In genomic region chr10:77639756-77640155, GRCh38 we compare ENCODE assay signal across 27 cellular contexts. TPM values are rescaled to one million over a fixed set of nuclear protein-coding genes. Genes with fewer than 3 reads are reported as not detected.
"Had no signal": no experiment of that assay in that cellular context is flagged by ENCODE, and none has a peak within 500 bp of the region (broad histone marks: within the 10 kb centered on the region; RNA-seq: fewer than 3 reads in every experiment).

No MANE protein-coding gene starts in this region.

- H3K36me3 Mint-ChIP-seq: activated naive CD8-positive, alpha-beta T cell treated with anti-CD3 and anti-CD28 coated beads, Interleukin-2, amount 10 ng/mL, durations not matched to agents 7 days and 5 days; naive thymus-derived CD4-positive, alpha-beta T cell had no signal

- H3K4me3 Mint-ChIP-seq: activated naive CD8-positive, alpha-beta T cell treated with anti-CD3 and anti-CD28 coated beads, Interleukin-2, amount 10 ng/mL, durations not matched to agents 7 days and 5 days; activated T-cell treated with anti-CD3 and anti-CD28 coated beads, Interleukin-2, amount 50 U/mL, for 4 hours; stimulated activated naive CD8-positive, alpha-beta T cell treated with anti-CD3 and anti-CD28 coated beads, Interleukin-15, Interleukin-2, amounts not matched to agents 100 ng/mL and 50 ng/mL, for 24 hours had no signal

- DNase-seq: activated CD4-positive, alpha-beta T cell treated with anti-CD3 and anti-CD28 coated beads for 4 hours; activated CD4-positive, alpha-beta T cell treated with anti-CD3 and anti-CD28 coated beads, Interleukin-2, amount 50 U/mL, for 48 hours; activated CD4-positive, CD25-positive, alpha-beta regulatory T cell; activated CD8-positive, alpha-beta memory T cell treated with anti-CD3 and anti-CD28 coated beads, Interleukin-2, amount 50 U/mL, for 48 hours; activated naive CD4-positive, alpha-beta T cell treated with Interleukin-2 at 50 U/mL for 16 hours; activated naive CD8-positive, alpha-beta T cell treated with anti-CD3 and anti-CD28 coated beads, Interleukin-2, amount 10 ng/mL, durations not matched to agents 7 days and 5 days; activated T-cell treated with anti-CD3 and anti-CD28 coated beads, Interleukin-2, amount 50 U/mL, for 4 hours; brain microvascular endothelial cell; caudate nucleus; dermis blood vessel endothelial cell; effector CD8-positive, alpha-beta T cell; erythroblast; foreskin keratinocyte; kidney glomerular epithelial cell; left lung; naive thymus-derived CD4-positive, alpha-beta T cell; pancreas; psoas muscle; stimulated activated CD4-positive, alpha-beta T cell treated with anti-CD3 and anti-CD28 coated beads, Interleukin-4, amount 100 ng/mL, for 4 hours; substantia nigra; SW 1271; T-helper 17 cell; transverse colon had no signal

- H3K27ac Mint-ChIP-seq: activated naive CD8-positive, alpha-beta T cell treated with anti-CD3 and anti-CD28 coated beads, Interleukin-2, amount 10 ng/mL, durations not matched to agents 7 days and 5 days; naive thymus-derived CD4-positive, alpha-beta T cell; stimulated activated naive CD8-positive, alpha-beta T cell treated with anti-CD3 and anti-CD28 coated beads, Interleukin-15, Interleukin-2, amounts not matched to agents 100 ng/mL and 50 ng/mL, for 24 hours; T-helper 17 cell had no signal

- H3K9me3 Mint-ChIP-seq: activated naive CD8-positive, alpha-beta T cell treated with anti-CD3 and anti-CD28 coated beads, Interleukin-2, amount 10 ng/mL, durations not matched to agents 7 days and 5 days; activated T-cell treated with anti-CD3 and anti-CD28 coated beads, Interleukin-2, amount 50 U/mL, for 4 hours; stimulated activated naive CD8-positive, alpha-beta T cell treated with anti-CD3 and anti-CD28 coated beads, Interleukin-15, Interleukin-2, amounts not matched to agents 100 ng/mL and 50 ng/mL, for 24 hours had no signal

- H3K27ac ChIP-seq: brain microvascular endothelial cell, foreskin keratinocyte, left lung, neutrophil, pancreas, psoas muscle, right atrium auricular region had no signal

- ATAC-seq: activated T-cell treated with anti-CD3 and anti-CD28 coated beads, Interleukin-2, amount 50 U/mL, for 4 hours; foreskin keratinocyte; left lung; naive thymus-derived CD4-positive, alpha-beta T cell; pancreas; psoas muscle; T-helper 17 cell had no signal

- H3K27me3 ChIP-seq: brain microvascular endothelial cell, pancreas had no signal

- H3K9me3 ChIP-seq: left lung, neutrophil, pancreas, psoas muscle, right atrium auricular region, transverse colon had no signal

RNA-seq across cellular contexts. Expression of gene KCNMA1, which starts 2.1 kb away (rescaled TPM):
- total RNA-seq: activated CD8-positive, alpha-beta memory T cell treated with anti-CD3 and anti-CD28 coated beads for 36 hours had no signal
